In the genomic region with DNA sequence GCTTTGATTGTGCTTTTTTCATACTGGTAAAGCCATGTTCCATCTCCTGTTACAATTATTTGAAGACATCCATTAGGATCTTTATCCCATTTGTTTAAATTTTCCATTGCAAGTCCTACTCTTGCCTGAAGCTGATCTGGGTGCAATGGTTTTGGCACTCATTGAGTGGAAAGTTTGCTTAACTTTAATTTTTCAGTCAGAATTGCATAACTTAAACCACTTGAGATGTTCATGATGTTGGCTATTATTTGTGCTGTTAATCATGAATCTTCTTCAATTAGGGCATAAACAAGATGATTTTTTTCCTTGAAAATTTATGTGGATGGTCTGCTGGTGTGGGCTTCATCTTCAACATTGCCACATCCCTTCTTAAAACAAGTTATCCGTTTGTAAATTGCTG, we compare ENCODE assay signal across 6 cellular contexts.
"Had no signal": no experiment of that assay in that cellular context is flagged by ENCODE, and none has a peak within 500 bp of the region (broad histone marks: within the 10 kb centered on the region; RNA-seq: fewer than 3 reads in every experiment).

No MANE protein-coding gene starts in this region.

- H3K27me3 Mint-ChIP-seq: IgD-negative memory B cell had no signal

- H3K4me3 Mint-ChIP-seq: GM23338, H9, IgD-negative memory B cell had no signal

- H3K4me1 Mint-ChIP-seq: GM23338, IgD-negative memory B cell had no signal

- ATAC-seq: GM23338, HepG2 had no signal

- H3K4me3 ChIP-seq: GM23338 had no signal

- H3K36me3 Mint-ChIP-seq: IgD-negative memory B cell had no signal

- H3K27ac Mint-ChIP-seq: GM23338, H9, IgD-negative memory B cell had no signal

- H3K27ac ChIP-seq: HL-60 had no signal

- H3K9me3 Mint-ChIP-seq: IgD-negative memory B cell had no signal

- DNase-seq: H9, HCEC 1CT had no signal
